Comparison of ENCODE assay signal across 2 cellular contexts in genomic region chr5:93681432-93681831, GRCh38.
TF ChIP-seq lines count a peak whose summit lies in the region.

No MANE protein-coding gene starts in this region.

TF ChIP-seq in HCT116, 20 proteins besides CTCF, POLR2A, EP300 and RAD21 (continued from another document):
- TF ChIP-seq CBX3 (IDR thresholded peaks at IDR 0.05; ENCODE audit: low read depth) (no peak), SRF (IDR thresholded peaks at IDR 0.05; ENCODE audit: low read depth) (no peak), ATF3 (IDR thresholded peaks at IDR 0.05) (no peak), TCF7L2 (IDR thresholded peaks at IDR 0.05; ENCODE audit: borderline replicate concordance, extremely low read depth, insufficient read depth, insufficient read length) (no peak), EZH2 (IDR thresholded peaks at IDR 0.05) (no peak), FOSL1 (IDR thresholded peaks at IDR 0.05; ENCODE audit: low read depth) (no peak), REST (IDR thresholded peaks at IDR 0.05; ENCODE audit: low read depth) (no peak), SP1 (IDR thresholded peaks at IDR 0.05; ENCODE audit: low read depth) (no peak), ELF1 (IDR thresholded peaks at IDR 0.05; ENCODE audit: borderline replicate concordance, low read depth) (no peak)
- TF ChIP-seq, protein P1, sequence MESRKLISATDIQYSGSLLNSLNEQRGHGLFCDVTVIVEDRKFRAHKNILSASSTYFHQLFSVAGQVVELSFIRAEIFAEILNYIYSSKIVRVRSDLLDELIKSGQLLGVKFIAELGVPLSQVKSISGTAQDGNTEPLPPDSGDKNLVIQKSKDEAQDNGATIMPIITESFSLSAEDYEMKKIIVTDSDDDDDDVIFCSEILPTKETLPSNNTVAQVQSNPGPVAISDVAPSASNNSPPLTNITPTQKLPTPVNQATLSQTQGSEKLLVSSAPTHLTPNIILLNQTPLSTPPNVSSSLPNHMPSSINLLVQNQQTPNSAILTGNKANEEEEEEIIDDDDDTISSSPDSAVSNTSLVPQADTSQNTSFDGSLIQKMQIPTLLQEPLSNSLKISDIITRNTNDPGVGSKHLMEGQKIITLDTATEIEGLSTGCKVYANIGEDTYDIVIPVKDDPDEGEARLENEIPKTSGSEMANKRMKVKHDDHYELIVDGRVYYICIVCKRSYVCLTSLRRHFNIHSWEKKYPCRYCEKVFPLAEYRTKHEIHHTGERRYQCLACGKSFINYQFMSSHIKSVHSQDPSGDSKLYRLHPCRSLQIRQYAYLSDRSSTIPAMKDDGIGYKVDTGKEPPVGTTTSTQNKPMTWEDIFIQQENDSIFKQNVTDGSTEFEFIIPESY (IDR thresholded peaks at IDR 0.05; ENCODE audit: extremely low read depth, insufficient replicate concordance, low read length): no peak

TF ChIP-seq in WTC11, 78 proteins besides CTCF, POLR2A, EP300 and RAD21 (continued from another document):
- no peak for TF ChIP-seq ERG (CRISPR knock-in tag; IDR thresholded peaks at IDR 0.05)
- TF ChIP-seq ZNF416 (CRISPR knock-in tag; IDR thresholded peaks at IDR 0.05): no peak
- TF ChIP-seq CREM (CRISPR knock-in tag; IDR thresholded peaks at IDR 0.05): no peak
- TF ChIP-seq, protein P2, sequence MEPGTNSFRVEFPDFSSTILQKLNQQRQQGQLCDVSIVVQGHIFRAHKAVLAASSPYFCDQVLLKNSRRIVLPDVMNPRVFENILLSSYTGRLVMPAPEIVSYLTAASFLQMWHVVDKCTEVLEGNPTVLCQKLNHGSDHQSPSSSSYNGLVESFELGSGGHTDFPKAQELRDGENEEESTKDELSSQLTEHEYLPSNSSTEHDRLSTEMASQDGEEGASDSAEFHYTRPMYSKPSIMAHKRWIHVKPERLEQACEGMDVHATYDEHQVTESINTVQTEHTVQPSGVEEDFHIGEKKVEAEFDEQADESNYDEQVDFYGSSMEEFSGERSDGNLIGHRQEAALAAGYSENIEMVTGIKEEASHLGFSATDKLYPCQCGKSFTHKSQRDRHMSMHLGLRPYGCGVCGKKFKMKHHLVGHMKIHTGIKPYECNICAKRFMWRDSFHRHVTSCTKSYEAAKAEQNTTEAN (CRISPR knock-in tag; IDR thresholded peaks at IDR 0.05): no peak
- no peak for TF ChIP-seq CBFB (CRISPR knock-in tag; IDR thresholded peaks at IDR 0.05; ENCODE audit: low read depth)
- TF ChIP-seq ELF4 (CRISPR knock-in tag; IDR thresholded peaks at IDR 0.05; ENCODE audit: low read depth): no peak
- TF ChIP-seq ZNF121 (CRISPR knock-in tag; IDR thresholded peaks at IDR 0.05): no peak
TF ChIP-seq in WTC11: peak in this region for 0.
